1 cellular context compared by ENCODE assay signal in the genomic region with DNA sequence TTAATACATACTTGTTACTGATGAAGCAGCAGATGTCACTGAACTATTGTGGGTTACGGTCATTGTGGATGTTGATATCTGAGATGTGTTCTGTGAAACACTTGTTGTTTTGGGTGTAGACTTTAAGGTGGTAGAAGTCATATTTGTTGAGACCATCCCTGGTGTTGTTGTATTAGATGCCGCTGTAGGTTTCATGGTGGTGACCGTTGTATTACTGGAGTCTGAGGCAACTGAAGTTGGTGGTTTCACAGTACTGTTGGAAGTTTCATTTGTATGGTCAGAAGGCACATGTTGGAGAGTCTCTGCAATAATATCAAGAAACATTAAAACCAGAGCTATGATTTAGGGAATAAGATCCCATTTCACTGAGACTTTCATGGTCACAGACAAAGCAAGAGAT.
A peak's percentile ranks its signal among the peaks of the same experiment; 100 is the strongest.
TF ChIP-seq lines count a peak whose summit lies in the region.

No MANE protein-coding gene starts in this region.

TF ChIP-seq in HepG2, 621 proteins besides CTCF, POLR2A, EP300 and RAD21:
- TF ChIP-seq RBM22 (optimal IDR thresholded peaks at IDR 0.05; ENCODE audit: low read length) (peak; percentile 78), ZFY (CRISPR knock-in tag; IDR thresholded peaks at IDR 0.05) (no peak), HMGA1 (CRISPR knock-in tag; conservative IDR thresholded peaks at IDR 0.05) (no peak), ZNF792 (CRISPR knock-in tag; IDR thresholded peaks at IDR 0.05) (no peak), ATAD3A (CRISPR knock-in tag; IDR thresholded peaks at IDR 0.05) (no peak), RORA (CRISPR knock-in tag; IDR thresholded peaks at IDR 0.05) (no peak), THYN1 (CRISPR knock-in tag; IDR thresholded peaks at IDR 0.05; ENCODE audit: borderline replicate concordance, low read depth) (no peak), MBD4 (IDR thresholded peaks at IDR 0.05; ENCODE audit: borderline replicate concordance, low read length) (no peak; the same call in 1 of the 2 replicates), ZNF138 (CRISPR knock-in tag; IDR thresholded peaks at IDR 0.05; ENCODE audit: low read depth) (no peak), POLR2AphosphoS2 (IDR thresholded peaks at IDR 0.05; ENCODE audit: low read depth, low read length) (peak; percentile 40; the same call in 1 of the 2 replicates), ZNF543 (CRISPR knock-in tag; IDR thresholded peaks at IDR 0.05) (no peak), ZNF207 (IDR thresholded peaks at IDR 0.05; ENCODE audit: borderline replicate concordance) (no peak)
